23 cellular contexts compared by ENCODE assay signal in the genomic region with DNA sequence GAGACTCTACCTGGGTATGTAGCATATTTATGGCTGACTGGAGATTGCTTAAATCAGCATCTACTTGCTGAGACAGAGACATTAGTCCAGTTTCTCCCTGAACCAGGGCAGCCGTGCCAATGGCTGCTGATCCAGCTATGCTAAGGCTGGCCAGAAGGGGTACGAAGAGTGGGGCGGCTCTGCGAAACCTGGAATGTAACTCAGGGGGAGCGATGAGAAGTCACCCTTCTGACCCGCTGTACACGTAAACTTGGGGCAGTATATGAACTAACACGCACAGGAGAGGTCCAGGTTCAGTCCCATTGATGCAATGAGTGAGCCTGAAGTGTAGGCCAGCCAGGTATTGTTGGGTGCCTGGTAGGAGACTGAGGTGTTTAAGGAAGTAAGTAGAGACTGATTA.
"Had no signal": no experiment of that assay in that cellular context is flagged by ENCODE, and none has a peak within 500 bp of the region (broad histone marks: within the 10 kb centered on the region; RNA-seq: fewer than 3 reads in every experiment).

No MANE protein-coding gene starts in this region.

- H3K4me1 ChIP-seq: foreskin keratinocyte, gastrocnemius medialis, heart left ventricle had no signal

- H3K9me3 Mint-ChIP-seq: dendritic cell treated with granulocyte-macrophage colony-stimulating factor and Interleukin-4, amounts not matched to agents 40 ng/mL and 50 ng/mL, for 4 days; effector memory CD8-positive, alpha-beta T cell had no signal

- H3K4me3 ChIP-seq: colonic mucosa, coronary artery, dorsolateral prefrontal cortex, esophagus squamous epithelium, gastrocnemius medialis, gastroesophageal sphincter, heart left ventricle, heart right ventricle had no signal

- H3K27me3 ChIP-seq: colonic mucosa, dorsolateral prefrontal cortex, esophagus squamous epithelium, foreskin keratinocyte, gastrocnemius medialis, gastroesophageal sphincter, heart left ventricle, heart right ventricle had no signal

- H3K27ac ChIP-seq: colonic mucosa, coronary artery, dorsolateral prefrontal cortex, epithelial cell of prostate, esophagus squamous epithelium, foreskin keratinocyte, gastrocnemius medialis, gastroesophageal sphincter, heart left ventricle, heart right ventricle had no signal

- DNase-seq: colonic mucosa; cortex of kidney; dermis blood vessel endothelial cell; dorsolateral prefrontal cortex; effector CD4-positive, alpha-beta T cell; effector CD8-positive, alpha-beta T cell; effector memory CD4-positive, alpha-beta T cell; effector memory CD8-positive, alpha-beta T cell; erythroblast; esophagus squamous epithelium; foreskin fibroblast; foreskin keratinocyte; foreskin melanocyte; gastrocnemius medialis; glutamatergic neuron; head of caudate nucleus; heart left ventricle; heart right ventricle had no signal

- H3K36me3 ChIP-seq: colonic mucosa, esophagus squamous epithelium, gastrocnemius medialis, gastroesophageal sphincter had no signal

- H3K27ac Mint-ChIP-seq: dendritic cell treated with granulocyte-macrophage colony-stimulating factor and Interleukin-4, amounts not matched to agents 40 ng/mL and 50 ng/mL, for 4 days; effector memory CD8-positive, alpha-beta T cell had no signal

- H3K9me3 ChIP-seq: colonic mucosa, esophagus squamous epithelium, gastrocnemius medialis, gastroesophageal sphincter, heart left ventricle, heart right ventricle had no signal

- ATAC-seq: effector memory CD8-positive, alpha-beta T cell; esophagus mucosa; foreskin keratinocyte; gastrocnemius medialis; gastroesophageal sphincter; heart left ventricle; heart right ventricle had no signal

- H3K4me3 Mint-ChIP-seq: dendritic cell treated with granulocyte-macrophage colony-stimulating factor and Interleukin-4, amounts not matched to agents 40 ng/mL and 50 ng/mL, for 4 days; effector memory CD8-positive, alpha-beta T cell had no signal
